20 cellular contexts compared by ENCODE assay signal in the genomic region with DNA sequence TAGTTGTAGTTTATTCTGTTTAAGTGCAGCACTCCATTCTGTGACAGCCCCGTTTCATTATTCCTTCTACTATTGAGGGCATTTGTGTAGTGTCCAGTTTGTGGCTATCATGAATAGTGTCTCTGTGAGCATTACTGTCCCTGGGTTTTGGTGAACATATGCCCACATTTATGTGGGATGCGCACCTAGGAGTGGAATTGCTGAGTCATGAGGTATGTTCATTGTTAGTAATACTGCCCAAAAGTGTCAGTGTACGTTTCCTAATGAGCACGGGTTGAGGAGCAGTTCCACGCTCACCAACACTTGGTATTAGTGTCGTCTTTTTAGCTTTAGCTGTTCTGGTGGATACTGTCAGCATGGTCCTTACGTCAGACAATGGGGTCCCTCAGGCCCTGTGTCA.
"Had no signal": no experiment of that assay in that cellular context is flagged by ENCODE, and none has a peak within 500 bp of the region (broad histone marks: within the 10 kb centered on the region; RNA-seq: fewer than 3 reads in every experiment).

No MANE protein-coding gene starts in this region.

- H3K4me3 ChIP-seq: dorsolateral prefrontal cortex, left lung, mucosa of descending colon, prostate gland, right atrium auricular region, sigmoid colon, spleen, stomach, thyroid gland had no signal

- FAIRE-seq: colon, frontal cortex had no signal

- H3K4me1 ChIP-seq: left lung, prostate gland, sigmoid colon, thyroid gland had no signal

- H3K27ac ChIP-seq: left lung, prostate gland, right atrium auricular region, sigmoid colon, spleen, stomach, thyroid gland had no signal

- DNase-seq: dorsolateral prefrontal cortex; effector CD4-positive, alpha-beta T cell; left cardiac atrium; left lung; mesenchymal stem cell; mucosa of descending colon; naive B cell; nucleus accumbens; sigmoid colon; spleen; stimulated activated CD4-positive, alpha-beta T cell treated with anti-CD3 and anti-CD28 coated beads, Interleukin-4, amount 100 ng/mL, for 4 hours; stimulated activated naive B cell treated with anti-CD40 and anti-IgM and Interleukin-4, amounts not matched to agents 10 μg/mL and 1 μg/mL and 100 μg/mL, for 72 hours; stomach; thyroid gland; trophoblast cell had no signal

- ATAC-seq: left cardiac atrium; left lung; mucosa of descending colon; natural killer cell treated with Interleukin-12 subunit alpha and Interleukin-12 subunit beta and Interleukin-15 and Interleukin-18, amount 100 ng/mL, for 72 hours; stimulated activated naive B cell treated with anti-CD40 and anti-IgM and Interleukin-4, amounts not matched to agents 10 μg/mL and 1 μg/mL and 100 μg/mL, for 72 hours had no signal

- H3K9me3 ChIP-seq: left lung, mucosa of descending colon, prostate gland, right atrium auricular region, sigmoid colon, spleen, stomach, thyroid gland had no signal
